26 cellular contexts compared by ENCODE assay signal in genomic region chr6:125086716-125087115, GRCh38.
DNase-seq lines count a peak whose midpoint lies in the region; ATAC-seq and TF ChIP-seq lines count a peak whose summit lies in the region.
"Had no signal": no experiment of that assay in that cellular context is flagged by ENCODE, and none has a peak within 500 bp of the region (broad histone marks: within the 10 kb centered on the region; RNA-seq: fewer than 3 reads in every experiment).

No MANE protein-coding gene starts in this region.

- H3K23me2 ChIP-seq in H9 (ENCODE audit: insufficient read length, low read depth, low read length, poor library complexity, severe bottlenecking): no peaks in the 10 kb centered on the region

- H3K9me3 Mint-ChIP-seq in H9 (no peaks in the 10 kb centered on the region), WTC11 (no peaks in the 10 kb centered on the region), neural progenitor cell (no peaks in the 10 kb centered on the region)
- H3K9me3 Mint-ChIP-seq in CD4-positive, alpha-beta memory T cell: no peaks in the 10 kb centered on the region
- H3K9me3 Mint-ChIP-seq: CD14-positive monocyte; CD4-positive, CD25-positive, alpha-beta regulatory T cell; CD8-positive, alpha-beta T cell had no signal

- H2BK15ac ChIP-seq in H9 (ENCODE audit: low read depth, low read length) (no peak overlapping the region), mesendoderm (replicated peaks; ENCODE audit: low read depth) (no peak overlapping the region)

- H3K23ac ChIP-seq in H9 (ENCODE audit: insufficient read length, low read depth, low read length) (no peak overlapping the region), mesendoderm (ENCODE audit: low read length) (no peak overlapping the region)

- ATAC-seq in WTC11 (peak; percentile 26; the same call in 1 of the 2 replicates), GM21717 (IDR thresholded peaks at IDR 0.05; ENCODE audit: unreplicated experiment) (no peak), HG02970 (IDR thresholded peaks at IDR 0.05; ENCODE audit: low FRiP score, unreplicated experiment) (no peak)
- ATAC-seq: CD8-positive, alpha-beta T cell; GM12878 had no signal

- H3K4me1 ChIP-seq in H9 (ENCODE audit: insufficient read depth, low read length) (no peaks in the 10 kb centered on the region), mesendoderm (ENCODE audit: control insufficient read depth, low read depth, low read length) (no peaks in the 10 kb centered on the region), neural progenitor cell (no peaks in the 10 kb centered on the region)
- H3K4me1 ChIP-seq in CD4-positive, alpha-beta memory T cell (ENCODE audit: insufficient read depth, low read length): no peaks in the 10 kb centered on the region
- H3K4me1 ChIP-seq: BE2C, Caco-2 had no signal

- H3K36me3 Mint-ChIP-seq in H9 (ENCODE audit: insufficient read depth in 1 of 3, low read depth in 3 of 3): no peaks in the 10 kb centered on the region
- H3K36me3 Mint-ChIP-seq in WTC11: no peaks in the 10 kb centered on the region
- peaks cover 8% of the 10 kb centered on the region for H3K36me3 Mint-ChIP-seq in neural progenitor cell
- no peaks in the 10 kb centered on the region for H3K36me3 Mint-ChIP-seq in CD4-positive, alpha-beta memory T cell
- H3K36me3 Mint-ChIP-seq: CD4-positive, CD25-positive, alpha-beta regulatory T cell; CD8-positive, alpha-beta T cell had no signal

- no peaks in the 10 kb centered on the region for H4K20me1 ChIP-seq in H9 (ENCODE audit: control insufficient read depth, insufficient read depth, insufficient read length)
- no peaks in the 10 kb centered on the region for H4K20me1 ChIP-seq in neural progenitor cell (ENCODE audit: low read depth)
- H4K20me1 ChIP-seq: BLaER1 had no signal

- DNase-seq in H9 (no peak), WTC11 (ENCODE audit: low spot score) (no peak), mesendoderm (peak; percentile 15), neural progenitor cell (ENCODE audit: low spot score) (no peak), ureter (ENCODE audit: low spot score) (no peak)
- DNase-seq in CD4-positive, alpha-beta memory T cell: no peak
- DNase-seq: 8988T; ACHN; BE2C; C1 segment of cervical spinal cord; Caco-2; Calu3; CD4-positive, CD25-positive, alpha-beta regulatory T cell; CD8-positive, alpha-beta T cell; DMS 273 treated with DMSO at 0.1 percent for 48 hours; DMS153; DMS53; DMS79; DND-41; EL; GDM1 had no signal

- H2BK5ac ChIP-seq in H9 (ENCODE audit: insufficient read length, low read length) (no peak overlapping the region), mesendoderm (ENCODE audit: low read length) (no peak overlapping the region)

- no peaks in the 10 kb centered on the region for H3K36me3 ChIP-seq in mesendoderm (ENCODE audit: control insufficient read depth, insufficient read depth, low read length)
- no peaks in the 10 kb centered on the region for H3K36me3 ChIP-seq in neural progenitor cell
- H3K36me3 ChIP-seq in CD4-positive, alpha-beta memory T cell (ENCODE audit: insufficient read depth, low read length): no peaks in the 10 kb centered on the region
- H3K36me3 ChIP-seq: BE2C, BLaER1 had no signal

- H3K27me3 ChIP-seq in H9 (ENCODE audit: insufficient read depth, low read length) (no peaks in the 10 kb centered on the region), mesendoderm (ENCODE audit: insufficient read depth, low read length, poor library complexity) (no peaks in the 10 kb centered on the region), neural progenitor cell (no peaks in the 10 kb centered on the region)
- H3K27me3 ChIP-seq in CD4-positive, alpha-beta memory T cell (ENCODE audit: insufficient read depth, low read length): no peaks in the 10 kb centered on the region
- H3K27me3 ChIP-seq: BE2C, BLaER1 had no signal

- H3K56ac ChIP-seq in H9 (ENCODE audit: insufficient read length, low read depth, low read length) (no peak overlapping the region), mesendoderm (ENCODE audit: low read length) (no peak overlapping the region)

- TF ChIP-seq CTCF in H9 (conservative IDR thresholded peaks at IDR 0.05) (no peak), WTC11 (IDR thresholded peaks at IDR 0.05) (no peak), neural progenitor cell (IDR thresholded peaks at IDR 0.05) (no peak)

- H3K27ac ChIP-seq in H9 (ENCODE audit: insufficient read length, low read depth, low read length) (no peak overlapping the region), mesendoderm (ENCODE audit: low read depth, low read length) (no peak overlapping the region), neural progenitor cell (peak overlapping the region; percentile 50)
- H3K27ac ChIP-seq in CD4-positive, alpha-beta memory T cell (ENCODE audit: low read depth, low read length): no peak overlapping the region
- H3K27ac ChIP-seq: BLaER1 had no signal

- no peak overlapping the region for H2BK120ac ChIP-seq in H9 (ENCODE audit: low read depth, low read length, poor library complexity, severe bottlenecking)
- H2BK120ac ChIP-seq in mesendoderm (ENCODE audit: low read depth, low read length): no peak overlapping the region

- H3K9me3 ChIP-seq in H9 (ENCODE audit: control insufficient read depth, low read depth, low read length) (no peaks in the 10 kb centered on the region), neural progenitor cell (ENCODE audit: low read depth) (no peaks in the 10 kb centered on the region)
- no peaks in the 10 kb centered on the region for H3K9me3 ChIP-seq in CD4-positive, alpha-beta memory T cell (ENCODE audit: control insufficient read depth in 1 of 2, low read length in 2 of 2)
- H3K9me3 ChIP-seq: BE2C, BLaER1, Caco-2 had no signal

- H3K4ac ChIP-seq in H9 (ENCODE audit: low read depth, low read length) (no peak overlapping the region), mesendoderm (ENCODE audit: low read depth, low read length) (no peak overlapping the region)

- H3K9ac ChIP-seq in H9 (ENCODE audit: extremely low read depth, insufficient read length, low read length): no peak overlapping the region
- H3K9ac ChIP-seq in mesendoderm (ENCODE audit: low read length): no peak overlapping the region
- no peak overlapping the region for H3K9ac ChIP-seq in neural progenitor cell
- H3K9ac ChIP-seq: BLaER1 had no signal

- no peak overlapping the region for H4K8ac ChIP-seq in H9 (replicated peaks; ENCODE audit: insufficient read length, low read depth, low read length)
- H4K8ac ChIP-seq in mesendoderm (ENCODE audit: low read depth, low read length): no peak overlapping the region

- H2BK20ac ChIP-seq in H9 (ENCODE audit: low read depth, low read length, poor library complexity, severe bottlenecking): no peak overlapping the region

- no peak overlapping the region for H4K91ac ChIP-seq in H9 (ENCODE audit: insufficient read length, low read depth, low read length)

- H4K5ac ChIP-seq in H9 (ENCODE audit: insufficient read length, low read depth, low read length) (no peak overlapping the region), mesendoderm (ENCODE audit: low read length) (no peak overlapping the region)

- H3K4me1 Mint-ChIP-seq in H9: peaks cover 0 to 3% of the 10 kb centered on the region in 2 experiments; a peak in 1 of 4 replicates
- no peaks in the 10 kb centered on the region for H3K4me1 Mint-ChIP-seq in WTC11
- peaks cover 3% of the 10 kb centered on the region for H3K4me1 Mint-ChIP-seq in neural progenitor cell
- no peaks in the 10 kb centered on the region for H3K4me1 Mint-ChIP-seq in CD4-positive, alpha-beta memory T cell
- H3K4me1 Mint-ChIP-seq: CD14-positive monocyte; CD4-positive, CD25-positive, alpha-beta regulatory T cell had no signal

- no peak overlapping the region for H3K14ac ChIP-seq in H9 (ENCODE audit: insufficient read depth, low read length)

- POLR2A ChIA-PET in WTC11 (lab: Charles Lee): no interaction called here
- POLR2A ChIA-PET in CD4-positive, alpha-beta memory T cell (lab: Charles Lee; ENCODE audit: partially characterized antibody): no interaction called here

- H2AFZ ChIP-seq in H9 (ENCODE audit: low read length) (no peak overlapping the region), neural progenitor cell (replicated peaks) (no peak overlapping the region)

- H3K27ac Mint-ChIP-seq in H9: peak overlapping the region in 2 of 3 experiments; percentile 2 to 25; a peak in 3 of 7 replicates
- H3K27ac Mint-ChIP-seq in WTC11: no peak overlapping the region
- no peak overlapping the region for H3K27ac Mint-ChIP-seq in neural progenitor cell
- H3K27ac Mint-ChIP-seq in CD4-positive, alpha-beta memory T cell: no peak overlapping the region
- H3K27ac Mint-ChIP-seq: CD4-positive, CD25-positive, alpha-beta regulatory T cell; CD8-positive, alpha-beta T cell had no signal

- no peak overlapping the region for H3K18ac ChIP-seq in H9 (ENCODE audit: insufficient read length, low read depth, low read length)
- no peak overlapping the region for H3K18ac ChIP-seq in mesendoderm (ENCODE audit: low read length)

- no peaks in the 10 kb centered on the region for H3K79me2 ChIP-seq in H9 (ENCODE audit: insufficient read depth, low read length)
- no peaks in the 10 kb centered on the region for H3K79me2 ChIP-seq in mesendoderm (ENCODE audit: control insufficient read depth, insufficient read depth, low read length)
- no peaks in the 10 kb centered on the region for H3K79me2 ChIP-seq in neural progenitor cell (ENCODE audit: low read depth)

- no peak overlapping the region for H3K4me2 ChIP-seq in H9 (ENCODE audit: insufficient read depth, insufficient read length, low read length)
- no peak overlapping the region for H3K4me2 ChIP-seq in mesendoderm (ENCODE audit: low read length)
- no peak overlapping the region for H3K4me2 ChIP-seq in neural progenitor cell
- H3K4me2 ChIP-seq: BLaER1 had no signal

- CTCF ChIA-PET in WTC11 (lab: Charles Lee): no interaction called here
- CTCF ChIA-PET in CD4-positive, alpha-beta memory T cell (lab: Charles Lee; ENCODE audit: partially characterized antibody): no interaction called here

- no peak overlapping the region for H2AK5ac ChIP-seq in H9 (ENCODE audit: insufficient read length, low read length)
- H2AK5ac ChIP-seq in mesendoderm (ENCODE audit: low read length): no peak overlapping the region

- no peaks in the 10 kb centered on the region for H3K79me1 ChIP-seq in H9 (ENCODE audit: insufficient read depth, low read depth, low read length, poor library complexity, severe bottlenecking)
- H3K79me1 ChIP-seq in mesendoderm (ENCODE audit: low read length): no peaks in the 10 kb centered on the region

- no peak overlapping the region for H3K4me3 ChIP-seq in mesendoderm (ENCODE audit: low read length)
- no peak overlapping the region for H3K4me3 ChIP-seq in neural progenitor cell
- no peak overlapping the region for H3K4me3 ChIP-seq in CD4-positive, alpha-beta memory T cell (ENCODE audit: low read length in 2 of 2)
- H3K4me3 ChIP-seq: BLaER1, GM12878 had no signal

- no peak overlapping the region for H2BK12ac ChIP-seq in H9 (ENCODE audit: insufficient read length, low read depth, low read length)

- H3K4me3 Mint-ChIP-seq in H9 (no peak overlapping the region), WTC11 (no peak overlapping the region), neural progenitor cell (no peak overlapping the region)
- H3K4me3 Mint-ChIP-seq in CD4-positive, alpha-beta memory T cell: no peak overlapping the region
- H3K4me3 Mint-ChIP-seq: CD14-positive monocyte; CD4-positive, CD25-positive, alpha-beta regulatory T cell; CD8-positive, alpha-beta T cell had no signal

- intact Hi-C loops in CD4-positive, alpha-beta memory T cell (cut with micrococcal nuclease): no loop called here

- no peaks in the 10 kb centered on the region for H3F3A ChIP-seq in neural progenitor cell (ENCODE audit: low read depth)

- H3K27me3 Mint-ChIP-seq in H9 (ENCODE audit: low read depth): no peaks in the 10 kb centered on the region
- no peaks in the 10 kb centered on the region for H3K27me3 Mint-ChIP-seq in WTC11 (ENCODE audit: low read depth)
- no peaks in the 10 kb centered on the region for H3K27me3 Mint-ChIP-seq in neural progenitor cell (ENCODE audit: insufficient read depth, low read depth)
- no peaks in the 10 kb centered on the region for H3K27me3 Mint-ChIP-seq in CD4-positive, alpha-beta memory T cell
- H3K27me3 Mint-ChIP-seq: CD4-positive, CD25-positive, alpha-beta regulatory T cell had no signal

- H3T11ph ChIP-seq in H9 (ENCODE audit: low read length): no peak overlapping the region

Comparison
In these comparisons a context has a peak if more than half of its experiments do, and no peak if none do; other contexts are left out.
1. H3K27ac Mint-ChIP-seq: peak in H9 (2 of 3); none in WTC11 (single experiment), neural progenitor cell (single experiment) and CD4-positive, alpha-beta memory T cell (0 of 7).